In the genomic region with DNA sequence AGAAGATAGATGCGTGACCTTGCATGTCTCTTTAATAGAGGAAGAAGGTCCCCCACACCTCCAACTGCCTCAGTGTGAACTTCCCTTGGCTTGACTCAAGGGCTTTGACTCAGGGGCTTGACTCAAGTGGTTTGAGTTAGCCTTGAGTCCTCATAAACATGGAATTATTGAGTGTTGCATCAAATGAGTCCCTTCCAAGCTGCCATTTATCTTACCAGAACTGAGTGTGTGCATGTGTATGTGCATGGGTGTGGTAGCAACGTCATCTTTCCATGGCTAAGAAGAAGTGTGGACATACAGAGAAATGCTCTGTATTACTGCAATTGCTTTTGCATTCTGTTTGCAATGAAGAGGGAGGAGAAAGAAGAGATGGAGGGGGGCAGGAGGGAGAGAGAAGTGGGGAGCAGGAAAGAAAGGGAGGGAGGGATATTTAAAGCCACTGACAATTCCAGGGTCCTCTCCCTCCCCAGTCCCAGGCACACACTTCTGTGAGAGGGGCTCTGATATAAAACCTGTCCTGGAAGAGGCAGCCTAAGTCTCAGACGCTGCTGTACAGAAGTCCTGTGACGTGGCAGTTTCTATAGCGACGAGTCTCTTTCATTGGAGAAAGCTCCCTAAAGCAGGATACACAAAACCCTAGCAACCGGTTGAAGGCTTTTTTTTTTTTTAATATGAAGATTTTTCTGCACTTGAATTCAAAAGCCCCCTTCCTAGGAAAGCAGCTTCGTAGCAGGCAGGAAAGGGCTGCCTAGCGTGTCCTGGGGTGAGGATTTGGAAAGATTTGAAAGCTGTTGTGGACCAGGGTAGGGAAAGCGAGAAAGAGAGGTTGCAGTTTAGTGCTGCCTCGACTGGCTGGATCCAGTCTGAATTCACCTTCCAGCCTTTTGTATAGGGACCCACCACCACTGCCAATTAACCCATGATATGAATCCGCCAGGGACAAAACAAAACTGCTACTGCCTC, we compare ENCODE assay signal across 12 cellular contexts.
A peak's percentile ranks its signal among the peaks of the same experiment; 100 is the strongest.
DNase-seq lines count a peak whose midpoint lies in the region; ATAC-seq, FAIRE-seq and TF ChIP-seq lines count a peak whose summit lies in the region.
"Had no signal": no experiment of that assay in that cellular context is flagged by ENCODE, and none has a peak within 500 bp of the region (broad histone marks: within the 10 kb centered on the region; RNA-seq: fewer than 3 reads in every experiment).

No MANE protein-coding gene starts in this region.

- H3K4me1 Mint-ChIP-seq in effector memory CD8-positive, alpha-beta T cell (ENCODE audit: low read depth in 2 of 2) = peaks cover 0 to 3% of the 10 kb centered on the region in 2 donors
- no peaks in the 10 kb centered on the region for H3K4me1 Mint-ChIP-seq in activated T-cell treated with anti-CD3 and anti-CD28 coated beads, Interleukin-2, amount 50 U/mL, for 4 hours (ENCODE audit: low read depth)

- H3K9me3 ChIP-seq in K562 (replicated peaks; ENCODE audit: control insufficient read depth, insufficient read depth, low read depth, low read length) = no peaks in the 10 kb centered on the region; the same call in 1 of the 2 replicates

- no peak for FAIRE-seq in K562 (lab: Jason Lieb, UNC)

- no peak for TF ChIP-seq CTCF in K562 (IDR thresholded peaks at IDR 0.05 in 2 of 3, conservative IDR thresholded peaks at IDR 0.05 in 1 of 3; ENCODE audit: insufficient read depth in 2 of 3, low read depth in 1 of 3, low read length in 3 of 3)

- peak overlapping the region; percentile 72; the same call in 1 of the 2 replicates for H3K4me2 ChIP-seq in K562 (ENCODE audit: insufficient read depth, low read length)

- H3K27ac ChIP-seq in K562 (ENCODE audit: extremely low read depth, low read depth, low read length) = no peak overlapping the region

- TF ChIP-seq EP300 in K562 (IDR thresholded peaks at IDR 0.05; ENCODE audit: low read length) = no peak

- BruUV-seq in K562 (replicated peaks; lab: Mats Ljungman, UMichigan) = no TSS peak

- POLR2A ChIA-PET in K562 (lab: Yijun Ruan, JAX) = interaction anchor here (0.6 kb wide), 1 partner anchor 70 kb away, joined by 3 read pairs; no protein-coding TSS in a partner anchor

- no peaks in the 10 kb centered on the region for H3K79me2 ChIP-seq in K562 (ENCODE audit: control insufficient read depth, insufficient read depth, low read length)

- H3K9me1 ChIP-seq in K562 (ENCODE audit: control insufficient read depth, insufficient read depth, low read length) = no peaks in the 10 kb centered on the region

- H3K27ac Mint-ChIP-seq in effector memory CD8-positive, alpha-beta T cell = no peak overlapping the region
- H3K27ac Mint-ChIP-seq: IgD-negative memory B cell had no signal

- H3K4me3 ChIP-seq in K562 = no peak overlapping the region

- no peaks in the 10 kb centered on the region for H4K20me1 ChIP-seq in K562 (replicated peaks; ENCODE audit: control insufficient read depth, insufficient read depth, low read length)

- H3K36me3 Mint-ChIP-seq in effector memory CD8-positive, alpha-beta T cell (ENCODE audit: insufficient read depth) = no peaks in the 10 kb centered on the region
- H3K36me3 Mint-ChIP-seq in activated T-cell treated with anti-CD3 and anti-CD28 coated beads, Interleukin-2, amount 50 U/mL, for 4 hours (ENCODE audit: insufficient read depth) = no peaks in the 10 kb centered on the region
- H3K36me3 Mint-ChIP-seq: IgD-negative memory B cell had no signal

- H3K4me1 ChIP-seq in K562 (replicated peaks in 1 of 2; ENCODE audit: control insufficient read depth in 2 of 2, insufficient read depth in 2 of 2, low read length in 2 of 2) = peaks cover 0 to 6% of the 10 kb centered on the region in 2 experiments; a peak in 2 of 5 replicates

- ATAC-seq in K562 = no peak
- no peak for ATAC-seq in HG03354 (IDR thresholded peaks at IDR 0.05; ENCODE audit: poor library complexity, severe bottlenecking, unreplicated experiment)
- ATAC-seq in effector memory CD8-positive, alpha-beta T cell (replicated peaks) = no peak
- no peak for ATAC-seq in HG03439 (IDR thresholded peaks at IDR 0.05; ENCODE audit: unreplicated experiment)
- no peak for ATAC-seq in activated T-cell treated with anti-CD3 and anti-CD28 coated beads, Interleukin-2, amount 50 U/mL, for 4 hours

- no peak overlapping the region for H3K4me3 Mint-ChIP-seq in effector memory CD8-positive, alpha-beta T cell
- no peak overlapping the region for H3K4me3 Mint-ChIP-seq in activated T-cell treated with anti-CD3 and anti-CD28 coated beads, Interleukin-2, amount 50 U/mL, for 4 hours
- H3K4me3 Mint-ChIP-seq: IgD-negative memory B cell had no signal

- intact Hi-C loops in K562 (cut with micrococcal nuclease) = no loop called here

- in situ Hi-C loops in K562 (cut with MboI) = no loop called here

- CTCF ChIA-PET in K562 (lab: Yijun Ruan, JAX; ENCODE audit: low intra/inter-chr PET ratio) = no interaction called here

- DNase-seq in AG08396 (ENCODE audit: low spot score) (peak; percentile 12), NCI-H1930 (lab: John Stamatoyannopoulos, UW) (peak; percentile 35 to 58), K562 (ENCODE audit: extremely low read depth in 1 of 4, low spot score in 3 of 4) (no peak), kidney tubule cell (ENCODE audit: low spot score) (peak; percentile 7)
- no peak for DNase-seq in effector memory CD8-positive, alpha-beta T cell
- no peak for DNase-seq in activated T-cell treated with anti-CD3 and anti-CD28 coated beads, Interleukin-2, amount 50 U/mL, for 4 hours
- DNase-seq: activated CD4-positive, alpha-beta T cell treated with anti-CD3 and anti-CD28 coated beads, Interleukin-2, amount 50 U/mL, for 4 hours; AML-193; Right ventricle myocardium superior had no signal

- H3K36me3 ChIP-seq in K562 (ENCODE audit: control insufficient read depth, insufficient read depth, low read length) = no peaks in the 10 kb centered on the region

- H3K9me3 Mint-ChIP-seq in effector memory CD8-positive, alpha-beta T cell = no peaks in the 10 kb centered on the region
- no peaks in the 10 kb centered on the region for H3K9me3 Mint-ChIP-seq in activated T-cell treated with anti-CD3 and anti-CD28 coated beads, Interleukin-2, amount 50 U/mL, for 4 hours
- H3K9me3 Mint-ChIP-seq: IgD-negative memory B cell had no signal

- peaks cover 34 to 52% of the 10 kb centered on the region in 2 donors for H3K27me3 Mint-ChIP-seq in effector memory CD8-positive, alpha-beta T cell
- peaks cover 10% of the 10 kb centered on the region for H3K27me3 Mint-ChIP-seq in activated T-cell treated with anti-CD3 and anti-CD28 coated beads, Interleukin-2, amount 50 U/mL, for 4 hours (ENCODE audit: low read depth)

- TF ChIP-seq RAD21 in K562 (CRISPR knock-in tag; conservative IDR thresholded peaks at IDR 0.05 in 1 of 2, IDR thresholded peaks at IDR 0.05 in 1 of 2) = no peak

- H3K9ac ChIP-seq in K562 (ENCODE audit: insufficient read depth in 1 of 2, low read depth in 2 of 2, low read length in 2 of 2) = no peak overlapping the region

- TF ChIP-seq POLR2A in K562 (conservative IDR thresholded peaks at IDR 0.05) = no peak

- peaks cover 5 to 12% of the 10 kb centered on the region in 2 experiments; a peak in 3 of 5 replicates for H3K27me3 ChIP-seq in K562 (ENCODE audit: control insufficient read depth in 2 of 2, insufficient read depth in 2 of 2, low read length in 2 of 2)

- H2AFZ ChIP-seq in K562 (ENCODE audit: low read depth, low read length) = peak overlapping the region; percentile 86

- 5% methylated on average over 12 of the region's 12 CpGs for WGBS in K562 (ENCODE audit: insufficient coverage, low coverage, missing lambda C conversion rate)

TF ChIP-seq in K562, 482 proteins besides CTCF, POLR2A, EP300 and RAD21:
- TF ChIP-seq RFX1 (IDR thresholded peaks at IDR 0.05) = peak; percentile 58
- TF ChIP-seq, protein P1, sequence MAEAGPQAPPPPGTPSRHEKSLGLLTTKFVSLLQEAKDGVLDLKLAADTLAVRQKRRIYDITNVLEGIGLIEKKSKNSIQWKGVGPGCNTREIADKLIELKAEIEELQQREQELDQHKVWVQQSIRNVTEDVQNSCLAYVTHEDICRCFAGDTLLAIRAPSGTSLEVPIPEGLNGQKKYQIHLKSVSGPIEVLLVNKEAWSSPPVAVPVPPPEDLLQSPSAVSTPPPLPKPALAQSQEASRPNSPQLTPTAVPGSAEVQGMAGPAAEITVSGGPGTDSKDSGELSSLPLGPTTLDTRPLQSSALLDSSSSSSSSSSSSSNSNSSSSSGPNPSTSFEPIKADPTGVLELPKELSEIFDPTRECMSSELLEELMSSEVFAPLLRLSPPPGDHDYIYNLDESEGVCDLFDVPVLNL (CRISPR knock-in tag; IDR thresholded peaks at IDR 0.05; ENCODE audit: low read depth) = no peak

Comparison
In these comparisons a context has a peak if more than half of its experiments do, and no peak if none do; other contexts are left out.
1. DNase-seq: peak in AG08396 (single experiment), NCI-H1930 (2 of 2) and kidney tubule cell (single experiment); none in K562 (0 of 4), effector memory CD8-positive, alpha-beta T cell (0 of 3) and activated T-cell treated with anti-CD3 and anti-CD28 coated beads, Interleukin-2, amount 50 U/mL, for 4 hours (single experiment).